In genomic region chr2:71299507-71299906, GRCh38 we compare ENCODE assay signal across 8 cellular contexts. TPM values are rescaled to one million over a fixed set of nuclear protein-coding genes. Genes with fewer than 3 reads are reported as not detected.
DNase-seq lines count a peak whose midpoint lies in the region; ATAC-seq and TF ChIP-seq lines count a peak whose summit lies in the region.

No MANE protein-coding gene starts in this region.

- WGBS in lung, 2 donors: 64 to 66% methylated on average over 2 of the region's 2 CpGs

- H3K9me3 ChIP-seq in lung (ENCODE audit: control insufficient read depth in 2 of 2, insufficient read depth in 1 of 2, low read length in 1 of 2): no peaks in the 10 kb centered on the region

- H3K4me3 ChIP-seq in LNCaP clone FGC (ENCODE audit: low read depth, low read length) (no peak overlapping the region), brain microvascular endothelial cell (ENCODE audit: low read depth, low read length) (no peak overlapping the region), lung (no peak overlapping the region)

- no peaks in the 10 kb centered on the region for H3K36me3 ChIP-seq in brain microvascular endothelial cell (replicated peaks)
- no peaks in the 10 kb centered on the region for H3K36me3 ChIP-seq in lung (ENCODE audit: control insufficient read depth in 2 of 2, insufficient read depth in 2 of 2, low read length in 2 of 2)

- in situ Hi-C loops in brain microvascular endothelial cell (cut with HindIII; ENCODE audit: low pct_ligation_motif_present, low sequenced_read_pairs): no loop called here

- peaks cover 0 to 4% of the 10 kb centered on the region in 2 donors for H3K4me1 ChIP-seq in lung (ENCODE audit: control insufficient read depth in 2 of 2, insufficient read depth in 2 of 2, low read length in 2 of 2)

- H3K27me3 ChIP-seq in brain microvascular endothelial cell (replicated peaks) (no peaks in the 10 kb centered on the region), lung (ENCODE audit: control insufficient read depth, insufficient read depth) (no peaks in the 10 kb centered on the region)

- TF ChIP-seq CTCF in LNCaP clone FGC (IDR thresholded peaks at IDR 0.05; ENCODE audit: control insufficient read depth, extremely low read depth, insufficient read depth) (peak; percentile 34), brain microvascular endothelial cell (IDR thresholded peaks at IDR 0.05; ENCODE audit: low read depth, low read length, missing control alignments) (peak; percentile 54), lung (IDR thresholded peaks at IDR 0.05; ENCODE audit: control extremely low read depth, extremely low read depth) (peak; percentile 37)

- no peak overlapping the region for H3K27ac ChIP-seq in brain microvascular endothelial cell
- H3K27ac ChIP-seq in lung (ENCODE audit: low read depth in 1 of 2, low read length in 1 of 2): no peak overlapping the region

- peak; percentile 20 for DNase-seq in NCI-H2107 treated with DMSO at 0.1 percent for 48 hours (lab: John Stamatoyannopoulos, UW; ENCODE audit: unreplicated experiment)
- DNase-seq in NCI-H2107 (lab: John Stamatoyannopoulos, UW): no peak
- DNase-seq in LNCaP clone FGC (ENCODE audit: low read depth): no peak
- no peak for DNase-seq in brain microvascular endothelial cell
- no peak for DNase-seq in lung (ENCODE audit: low spot score)

- ATAC-seq in lung (ENCODE audit: insufficient read depth, low FRiP score) (no peak), GM19324 (IDR thresholded peaks at IDR 0.05; ENCODE audit: low FRiP score, unreplicated experiment) (no peak), HG02798 (IDR thresholded peaks at IDR 0.05; ENCODE audit: poor library complexity, unreplicated experiment) (no peak), HG03108 (IDR thresholded peaks at IDR 0.05; ENCODE audit: unreplicated experiment) (no peak)

RNA-seq across cellular contexts. Expression of gene ZNF638, which starts 32.1 kb away (rescaled TPM):
- 100 to 1,000 TPM in 1 of 2 donors, 10 to 100 TPM in 1; 82.0 to 371 TPM for total RNA-seq in lung
- polyA plus RNA-seq in lung: 100 to 1,000 TPM in 1 of 2 donors, 10 to 100 TPM in 1; 45.1 to 129 TPM
